In genomic region chr1:170305777-170306299, GRCh38 we compare ENCODE assay signal across 32 cellular contexts.
DNase-seq lines count a peak whose midpoint lies in the region; ATAC-seq and TF ChIP-seq lines count a peak whose summit lies in the region.
"Had no signal": no experiment of that assay in that cellular context is flagged by ENCODE, and none has a peak within 500 bp of the region (broad histone marks: within the 10 kb centered on the region; RNA-seq: fewer than 3 reads in every experiment).

No MANE protein-coding gene starts in this region.

- no peak overlapping the region for H3K4me3 Mint-ChIP-seq in glutamatergic neuron (ENCODE audit: unreplicated experiment)
- H3K4me3 Mint-ChIP-seq: activated CD4-positive, alpha-beta memory T cell treated with anti-CD3 and anti-CD28 coated beads, Interleukin-2, amount 10 ng/mL, durations not matched to agents 7 days and 5 days; mesothelial cell of epicardium; naive B cell; stimulated activated naive CD8-positive, alpha-beta T cell treated with anti-CD3 and anti-CD28 coated beads, Interleukin-15, amount 100 ng/mL, for 72 hours had no signal

- 56% methylated on average over 1 of the region's 1 CpG for WGBS in SK-N-SH (ENCODE audit: low lambda C conversion rate)
- 62 to 69% methylated on average over 1 of the region's 1 CpG for WGBS in lower leg skin, 2 donors

- no peaks in the 10 kb centered on the region for H3K9me3 Mint-ChIP-seq in glutamatergic neuron (ENCODE audit: unreplicated experiment)
- H3K9me3 Mint-ChIP-seq: activated CD4-positive, alpha-beta memory T cell treated with anti-CD3 and anti-CD28 coated beads, Interleukin-2, amount 10 ng/mL, durations not matched to agents 7 days and 5 days; mesothelial cell of epicardium; stimulated activated naive CD8-positive, alpha-beta T cell treated with anti-CD3 and anti-CD28 coated beads, Interleukin-15, amount 100 ng/mL, for 72 hours had no signal

- peaks cover 17% of the 10 kb centered on the region for H3F3A ChIP-seq in SK-N-SH (replicated peaks; ENCODE audit: insufficient read depth)

- no peak overlapping the region for H3K27ac ChIP-seq in SK-N-SH (ENCODE audit: low read depth in 2 of 2, low read length in 1 of 2)
- no peak overlapping the region for H3K27ac ChIP-seq in fibroblast of lung (ENCODE audit: insufficient read depth, low read length)
- H3K27ac ChIP-seq in thoracic aorta = peak overlapping the region; percentile 56 to 72
- H3K27ac ChIP-seq: A549, BLaER1, cardiac muscle cell, esophagus squamous epithelium, left lung, RWPE1 had no signal

- DNase-seq in SK-N-SH (no peak), OCI-M1 (lab: John Stamatoyannopoulos, UW) (peak; percentile 20), fibroblast of lung (ENCODE audit: low read depth in 2 of 2) (peak in 1 of 2 donors; percentile 4), thoracic aorta (ENCODE audit: low spot score) (no peak), glutamatergic neuron (no peak), lower leg skin (ENCODE audit: low spot score in 2 of 2) (no peak), ACHN (no peak)
- DNase-seq: activated CD4-positive, alpha-beta memory T cell treated with anti-CD3 and anti-CD28 coated beads, Interleukin-2, amount 10 ng/mL, durations not matched to agents 7 days and 5 days; activated CD4-positive, alpha-beta T cell treated with anti-CD3 and anti-CD28 coated beads for 1 hour; activated CD8-positive, alpha-beta memory T cell treated with anti-CD3 and anti-CD28 coated beads, Interleukin-2, amount 50 U/mL, for 48 hours; activated naive CD4-positive, alpha-beta T cell treated with anti-CD3 and anti-CD28 coated beads, Interleukin-2, amount 50 U/mL, for 16 hours; amygdala; dermis blood vessel endothelial cell; esophagus squamous epithelium; HCEC 1CT; left lung; naive B cell; NCI-H146; NCI-H2107; occipital lobe; small intestine; stimulated activated CD4-positive, alpha-beta T cell treated with anti-CD3 and anti-CD28 coated beads, Interleukin-1b, Interleukin-23, amount 100 ng/mL, for 48 hours; stimulated activated CD8-positive, alpha-beta memory T cell treated with anti-CD3 and anti-CD28 coated beads, Interleukin-4, amount 100 ng/mL, for 48 hours; stimulated activated naive CD8-positive, alpha-beta T cell treated with anti-CD3 and anti-CD28 coated beads, Interleukin-15, amount 100 ng/mL, for 72 hours; T-helper 2 cell; trophoblast cell had no signal

- peaks cover 10% of the 10 kb centered on the region for H3K4me1 Mint-ChIP-seq in glutamatergic neuron (ENCODE audit: low read depth, unreplicated experiment)
- H3K4me1 Mint-ChIP-seq: activated CD4-positive, alpha-beta memory T cell treated with anti-CD3 and anti-CD28 coated beads, Interleukin-2, amount 10 ng/mL, durations not matched to agents 7 days and 5 days; naive B cell; stimulated activated naive CD8-positive, alpha-beta T cell treated with anti-CD3 and anti-CD28 coated beads, Interleukin-15, amount 100 ng/mL, for 72 hours had no signal

- H3K9me3 ChIP-seq in SK-N-SH (no peaks in the 10 kb centered on the region), fibroblast of lung (ENCODE audit: control insufficient read depth, insufficient read depth, low read depth, low read length) (no peaks in the 10 kb centered on the region), thoracic aorta (no peaks in the 10 kb centered on the region)
- H3K9me3 ChIP-seq: A549, BLaER1, esophagus squamous epithelium, left lung had no signal

- no peak for ATAC-seq in SK-N-SH treated with all-trans-retinoic acid at 6 μM for 48 hours
- ATAC-seq in thoracic aorta (ENCODE audit: insufficient number of reproducible peaks, low FRiP score, low read depth) = no peak
- ATAC-seq: A549; left lung; stimulated activated naive CD8-positive, alpha-beta T cell treated with anti-CD3 and anti-CD28 coated beads, Interleukin-15, amount 100 ng/mL, for 72 hours had no signal

- no peaks in the 10 kb centered on the region for H3K9me2 ChIP-seq in SK-N-SH

- H3K9ac ChIP-seq in SK-N-SH (no peak overlapping the region), fibroblast of lung (ENCODE audit: insufficient read depth, low read length) (no peak overlapping the region)
- H3K9ac ChIP-seq: BLaER1 had no signal

- H3K4me2 ChIP-seq in SK-N-SH = no peak overlapping the region
- H3K4me2 ChIP-seq in fibroblast of lung (ENCODE audit: extremely low read depth, insufficient read depth, low read length) = no peak overlapping the region
- H3K4me2 ChIP-seq: A549, BLaER1 had no signal

- in situ Hi-C loops in ACHN (cut with HindIII; ENCODE audit: low pct_ligation_motif_present, low pct_unique_long_range_greater_than_20kb, low sequenced_read_pairs) = no loop called here

- H3K4me3 ChIP-seq in SK-N-SH (ENCODE audit: low read depth in 2 of 2, low read length in 1 of 2) = no peak overlapping the region
- H3K4me3 ChIP-seq in fibroblast of lung (replicated peaks in 1 of 4; ENCODE audit: control extremely low read depth in 1 of 4, insufficient read depth in 1 of 4, low read depth in 3 of 4, low read length in 4 of 4) = no peak overlapping the region
- no peak overlapping the region for H3K4me3 ChIP-seq in thoracic aorta
- no peak overlapping the region for H3K4me3 ChIP-seq in lower leg skin (ENCODE audit: low read depth, poor library complexity, severe bottlenecking)
- H3K4me3 ChIP-seq: A549, BLaER1, cardiac muscle cell, esophagus squamous epithelium, left lung had no signal

- no peak for TF ChIP-seq POLR2A in lower leg skin (IDR thresholded peaks at IDR 0.05)

- intact Hi-C loops in lower leg skin (cut with DNase I; ENCODE audit: low total_unique reads) = no loop called here

- no peaks in the 10 kb centered on the region for H3K27me3 Mint-ChIP-seq in glutamatergic neuron (ENCODE audit: unreplicated experiment)
- H3K27me3 Mint-ChIP-seq: activated CD4-positive, alpha-beta memory T cell treated with anti-CD3 and anti-CD28 coated beads, Interleukin-2, amount 10 ng/mL, durations not matched to agents 7 days and 5 days; stimulated activated naive CD8-positive, alpha-beta T cell treated with anti-CD3 and anti-CD28 coated beads, Interleukin-15, amount 100 ng/mL, for 72 hours had no signal

- TF ChIP-seq RAD21 in SK-N-SH (IDR thresholded peaks at IDR 0.05; ENCODE audit: low read length) = no peak

- H3K36me3 ChIP-seq in SK-N-SH (replicated peaks in 1 of 2; ENCODE audit: control insufficient read depth in 1 of 2, insufficient read depth in 2 of 2, low read length in 1 of 2) (no peaks in the 10 kb centered on the region), fibroblast of lung (ENCODE audit: control insufficient read depth, insufficient read depth, low read length) (no peaks in the 10 kb centered on the region), thoracic aorta (no peaks in the 10 kb centered on the region)
- H3K36me3 ChIP-seq: BLaER1, cardiac muscle cell, esophagus squamous epithelium, left lung had no signal

- no peaks in the 10 kb centered on the region for H4K20me1 ChIP-seq in SK-N-SH (ENCODE audit: insufficient read depth)
- H4K20me1 ChIP-seq in fibroblast of lung (ENCODE audit: control insufficient read depth, extremely low read depth, insufficient read depth, low read length) = no peaks in the 10 kb centered on the region
- H4K20me1 ChIP-seq: BLaER1 had no signal

- POLR2A ChIA-PET in SK-N-SH (lab: Yijun Ruan, JAX) = no interaction called here

- H3K4me1 ChIP-seq in SK-N-SH (ENCODE audit: control insufficient read depth in 1 of 2, insufficient read depth in 2 of 2, low read depth in 1 of 2, low read length in 1 of 2) (peaks cover 6 to 10% of the 10 kb centered on the region in 2 experiments; a peak in 3 of 4 replicates), fibroblast of lung (ENCODE audit: control insufficient read depth, extremely low read depth, insufficient read depth, low read length) (peaks cover 29% of the 10 kb centered on the region), thoracic aorta (ENCODE audit: control insufficient read depth in 1 of 2, low read depth in 2 of 2) (peaks cover 42 to 68% of the 10 kb centered on the region in 2 donors)
- H3K4me1 ChIP-seq: A549, esophagus squamous epithelium had no signal

- H2AFZ ChIP-seq in SK-N-SH (ENCODE audit: low read depth) (peak overlapping the region; percentile 50; the same call in 1 of the 2 replicates), fibroblast of lung (ENCODE audit: low read length) (peak overlapping the region; percentile 39)

- H3K27ac Mint-ChIP-seq in glutamatergic neuron (ENCODE audit: unreplicated experiment) = no peak overlapping the region
- H3K27ac Mint-ChIP-seq: activated CD4-positive, alpha-beta memory T cell treated with anti-CD3 and anti-CD28 coated beads, Interleukin-2, amount 10 ng/mL, durations not matched to agents 7 days and 5 days; mesothelial cell of epicardium; naive B cell had no signal

- CTCF ChIA-PET in SK-N-SH (lab: Yijun Ruan, JAX) = no interaction called here

- no peaks in the 10 kb centered on the region for H3K36me3 Mint-ChIP-seq in glutamatergic neuron (ENCODE audit: unreplicated experiment)
- H3K36me3 Mint-ChIP-seq: mesothelial cell of epicardium, naive B cell had no signal

- H3K27me3 ChIP-seq in SK-N-SH (ENCODE audit: insufficient read depth) = no peaks in the 10 kb centered on the region
- no peaks in the 10 kb centered on the region for H3K27me3 ChIP-seq in fibroblast of lung (ENCODE audit: control insufficient read depth, insufficient read depth, low read length)
- no peaks in the 10 kb centered on the region for H3K27me3 ChIP-seq in thoracic aorta (replicated peaks; ENCODE audit: insufficient read depth)
- H3K27me3 ChIP-seq: BLaER1, cardiac muscle cell, esophagus squamous epithelium, left lung had no signal

- TF ChIP-seq EP300 in SK-N-SH (IDR thresholded peaks at IDR 0.05; ENCODE audit: borderline replicate concordance in 1 of 2, low read depth in 1 of 2, low read length in 1 of 2) = no peak

- TF ChIP-seq CTCF in SK-N-SH (IDR thresholded peaks at IDR 0.05) (no peak), fibroblast of lung (conservative IDR thresholded peaks at IDR 0.05 in 1 of 2, IDR thresholded peaks at IDR 0.05 in 1 of 2; ENCODE audit: low read depth in 1 of 2, low read length in 2 of 2) (no peak), thoracic aorta (IDR thresholded peaks at IDR 0.05) (no peak), glutamatergic neuron (IDR thresholded peaks at IDR 0.05; ENCODE audit: partially characterized antibody, unreplicated experiment) (no peak), lower leg skin (IDR thresholded peaks at IDR 0.05) (no peak)

- H3K79me2 ChIP-seq in SK-N-SH (ENCODE audit: insufficient read depth) (no peaks in the 10 kb centered on the region), fibroblast of lung (ENCODE audit: control insufficient read depth, insufficient read depth, low read length) (no peaks in the 10 kb centered on the region)

TF ChIP-seq in SK-N-SH, 30 proteins besides CTCF, POLR2A, EP300 and RAD21 (continues in another document):
- TF ChIP-seq YY1 (IDR thresholded peaks at IDR 0.05; ENCODE audit: low read depth) (no peak), FOSL2 (IDR thresholded peaks at IDR 0.05; ENCODE audit: borderline replicate concordance, low read depth) (no peak)

TF ChIP-seq in SK-N-SH treated with all-trans-retinoic acid at 6 μM for 48 hours, 23 proteins besides CTCF, POLR2A, EP300 and RAD21:
- no peak for TF ChIP-seq BACH2 (CRISPR knock-in tag; IDR thresholded peaks at IDR 0.05; ENCODE audit: borderline replicate concordance)
- TF ChIP-seq TCF4 (CRISPR knock-in tag; IDR thresholded peaks at IDR 0.05; ENCODE audit: borderline replicate concordance) = no peak
- no peak for TF ChIP-seq OSR1 (CRISPR knock-in tag; IDR thresholded peaks at IDR 0.05)

Comparison
In these comparisons a context has a peak if more than half of its experiments do, and no peak if none do; other contexts are left out.
1. H3K27ac ChIP-seq: peak in thoracic aorta (2 of 2); none in SK-N-SH (0 of 2) and fibroblast of lung (single experiment).